8 cellular contexts compared by ENCODE assay signal in genomic region chr5:171418982-171419662, GRCh38. TPM values are rescaled to one million over a fixed set of nuclear protein-coding genes. Genes with fewer than 3 reads are reported as not detected.
A peak's percentile ranks its signal among the peaks of the same experiment; 100 is the strongest.
DNase-seq lines count a peak whose midpoint lies in the region; ATAC-seq and TF ChIP-seq lines count a peak whose summit lies in the region.

TSS of gene FGF18 (plus strand) at chr5:171419647. CDS start at chr5:171420200, 553 bp downstream.

- intact Hi-C loops in CD4-positive, alpha-beta T cell (cut with DNase I, micrococcal nuclease) = loop anchor here (1.0 to 5.0 kb wide), 3 partner anchors 488 to 1278 kb away; no protein-coding TSS in a partner anchor
- intact Hi-C loops in tibial artery (cut with DNase I; ENCODE audit: low total_unique reads) = loop anchor here (2.0 to 10.0 kb wide), 2 partner anchors 490 to 626 kb away; no protein-coding TSS in a partner anchor

- H3K36me3 ChIP-seq in mucosa of rectum (ENCODE audit: control insufficient read depth in 2 of 2, insufficient read depth in 2 of 2, low read length in 2 of 2) (no peaks in the 10 kb centered on the region), tibial artery (peaks cover 0 to 5% (median 0%) of the 10 kb centered on the region in 3 donors)

- peaks cover 11 to 20% of the 10 kb centered on the region in 2 donors for H3K4me1 ChIP-seq in mucosa of rectum (ENCODE audit: control insufficient read depth in 2 of 2, insufficient read depth in 2 of 2, low read length in 2 of 2)
- H3K4me1 ChIP-seq in tibial artery = peaks cover 0 to 36% (median 23%) of the 10 kb centered on the region in 4 donors

- CTCF ChIA-PET in CD4-positive, alpha-beta T cell (lab: Charles Lee) = interaction anchor here (1.0 kb wide), 1 partner anchor 64 kb away, joined by 3 read pairs; no protein-coding TSS in a partner anchor
- CTCF ChIA-PET in WTC11 (lab: Charles Lee) = interaction anchor here (0.5 to 3.6 kb wide), 59 partner anchors 8 to 640 kb away, joined by 3 to 42 read pairs (median 5); partner anchors contain the start of gene FBXW11

- H3K9me3 Mint-ChIP-seq in CD4-positive, alpha-beta T cell = no peaks in the 10 kb centered on the region
- no peaks in the 10 kb centered on the region for H3K9me3 Mint-ChIP-seq in WTC11

- H3K27me3 ChIP-seq in CD4-positive, alpha-beta T cell (ENCODE audit: control insufficient read depth, insufficient read depth, low read length) = peaks cover 24% of the 10 kb centered on the region
- H3K27me3 ChIP-seq in mucosa of rectum (ENCODE audit: control insufficient read depth in 2 of 2, insufficient read depth in 2 of 2, low read length in 2 of 2) = peaks cover 5 to 6% of the 10 kb centered on the region in 2 donors
- no peaks in the 10 kb centered on the region for H3K27me3 ChIP-seq in tibial artery

- no peak within 1 kb of the TSS for H3K27ac Mint-ChIP-seq in CD4-positive, alpha-beta T cell
- H3K27ac Mint-ChIP-seq in WTC11 = no peak within 1 kb of the TSS

- no peak within 1 kb of the TSS for H3K9ac ChIP-seq in mucosa of rectum (ENCODE audit: low read depth in 1 of 2, low read length in 2 of 2)

- TF ChIP-seq EP300 in Ishikawa (IDR thresholded peaks at IDR 0.05; ENCODE audit: borderline replicate concordance) = peak; percentile 77

- POLR2A ChIA-PET in CD4-positive, alpha-beta T cell (lab: Charles Lee) = interaction anchor here (0.8 to 2.1 kb wide), 3 partner anchors 13 to 32 kb away, joined by 3 to 12 read pairs (median 3); partner anchors contain the start of gene NPM1
- POLR2A ChIA-PET in WTC11 (lab: Charles Lee) = interaction anchor here (0.6 to 0.9 kb wide), 2 partner anchors 197 to 464 kb away, joined by 3 to 5 read pairs; no protein-coding TSS in a partner anchor

- H3K9me3 ChIP-seq in CD4-positive, alpha-beta T cell (ENCODE audit: control insufficient read depth, low read length) = no peaks in the 10 kb centered on the region
- H3K9me3 ChIP-seq in mucosa of rectum (ENCODE audit: control insufficient read depth in 2 of 2, low read length in 2 of 2) (no peaks in the 10 kb centered on the region), tibial artery (no peaks in the 10 kb centered on the region)

- peak within 1 kb of the TSS; percentile 80 for H3K4me3 Mint-ChIP-seq in CD4-positive, alpha-beta T cell
- peak within 1 kb of the TSS; percentile 78 for H3K4me3 Mint-ChIP-seq in WTC11

- H3K4me1 Mint-ChIP-seq in CD4-positive, alpha-beta T cell (ENCODE audit: low read depth) = peaks cover 17% of the 10 kb centered on the region
- peaks cover 27% of the 10 kb centered on the region for H3K4me1 Mint-ChIP-seq in WTC11

- ATAC-seq in CD4-positive, alpha-beta T cell (ENCODE audit: poor library complexity) = peak; percentile 36
- peak; percentile 37 for ATAC-seq in GM19452 (IDR thresholded peaks at IDR 0.05; ENCODE audit: unreplicated experiment)
- ATAC-seq in WTC11 = peak; percentile 36
- no peak for ATAC-seq in HG03565 (IDR thresholded peaks at IDR 0.05; ENCODE audit: unreplicated experiment)

- H3K27me3 Mint-ChIP-seq in CD4-positive, alpha-beta T cell = peaks cover 33% of the 10 kb centered on the region
- H3K27me3 Mint-ChIP-seq in WTC11 (ENCODE audit: low read depth) = peaks cover 39% of the 10 kb centered on the region

- no peak within 1 kb of the TSS for H3K4me3 ChIP-seq in epithelial cell of esophagus (ENCODE audit: low read length)
- H3K4me3 ChIP-seq in mucosa of rectum (ENCODE audit: low read length in 2 of 2) = peak within 1 kb of the TSS; percentile 52 to 66
- H3K4me3 ChIP-seq in tibial artery = peak within 1 kb of the TSS; percentile 41 to 43

- TF ChIP-seq CTCF in CD4-positive, alpha-beta T cell (IDR thresholded peaks at IDR 0.05) = peak; percentile 27
- TF ChIP-seq CTCF in WTC11 (IDR thresholded peaks at IDR 0.05) (no peak), epithelial cell of esophagus (IDR thresholded peaks at IDR 0.05; ENCODE audit: insufficient read depth, low read depth, low read length, missing control alignments) (no peak), tibial artery (IDR thresholded peaks at IDR 0.05) (no peak)

- H3K27ac ChIP-seq in CD4-positive, alpha-beta T cell (ENCODE audit: low read depth, low read length) = no peak within 1 kb of the TSS
- H3K27ac ChIP-seq in mucosa of rectum (ENCODE audit: low read depth in 2 of 2, low read length in 2 of 2) (no peak within 1 kb of the TSS), tibial artery (peak within 1 kb of the TSS in 1 of 2 donors; percentile 10)

- no peak for TF ChIP-seq RAD21 in Ishikawa (IDR thresholded peaks at IDR 0.05; ENCODE audit: low read depth)

- H3K36me3 Mint-ChIP-seq in CD4-positive, alpha-beta T cell (ENCODE audit: low read depth) = peaks cover 4% of the 10 kb centered on the region
- no peaks in the 10 kb centered on the region for H3K36me3 Mint-ChIP-seq in WTC11

- DNase-seq in CD4-positive, alpha-beta T cell = peak in 2 of 10 experiments; percentile 16 to 33
- DNase-seq in WTC11 (ENCODE audit: low spot score) (peak; percentile 76), epithelial cell of esophagus (ENCODE audit: low read depth) (peak; percentile 37), tibial artery (peak; percentile 48 to 74)

TF ChIP-seq in Ishikawa, 13 proteins besides CTCF, POLR2A, EP300 and RAD21 (continues in another document):
- TF ChIP-seq EGR1 (IDR thresholded peaks at IDR 0.05) (peak; percentile 62), YY1 (IDR thresholded peaks at IDR 0.05; ENCODE audit: low read depth) (no peak), TAF1 (IDR thresholded peaks at IDR 0.05; ENCODE audit: low read depth) (peak; percentile 51; the same call in 1 of the 2 replicates), REST (IDR thresholded peaks at IDR 0.05; ENCODE audit: low read depth) (no peak), MAX (IDR thresholded peaks at IDR 0.05) (peak; percentile 44; the same call in 1 of the 2 replicates), TCF12 (IDR thresholded peaks at IDR 0.05; ENCODE audit: low read depth) (peak; percentile 74; the same call in 1 of the 2 replicates)

TF ChIP-seq in WTC11, 78 proteins besides CTCF, POLR2A, EP300 and RAD21:
- TF ChIP-seq ZMAT4 (CRISPR knock-in tag; IDR thresholded peaks at IDR 0.05) (no peak), ZNF416 (CRISPR knock-in tag; IDR thresholded peaks at IDR 0.05) (peak; percentile 10; the same call in 1 of the 2 replicates)

RNA-seq across cellular contexts. Expression of gene FGF18, which starts in this region (rescaled TPM):
- total RNA-seq in CD4-positive, alpha-beta T cell = under 1 TPM; 0.31 to 0.33 TPM
- 0.72 to 1.4 TPM (median 0.87 TPM) in 3 replicates for total RNA-seq in WTC11 (2021)

Comparison
In these comparisons a context has a peak if more than half of its experiments do, and no peak if none do; other contexts are left out.
1. Peak in ATAC-seq in CD4-positive, alpha-beta T cell; RNA of the gene not detected or under 1 TPM.